Comparison of ENCODE assay signal across 2 cellular contexts in genomic region chr18:36503477-36503876, GRCh38.
TF ChIP-seq lines count a peak whose summit lies in the region.

No MANE protein-coding gene starts in this region.

TF ChIP-seq in HepG2, 621 proteins besides CTCF, POLR2A, EP300 and RAD21:
- 0 out of 2 replicates have a peak, but pooled peaks have one; percentile 6 for TF ChIP-seq STAG1 (CRISPR knock-in tag; IDR thresholded peaks at IDR 0.05)
- TF ChIP-seq ZNF251 (CRISPR knock-in tag; IDR thresholded peaks at IDR 0.05) = no peak
- TF ChIP-seq CENPX (CRISPR knock-in tag; IDR thresholded peaks at IDR 0.05) = no peak
- no peak for TF ChIP-seq PRDM4 (CRISPR knock-in tag; IDR thresholded peaks at IDR 0.05; ENCODE audit: borderline replicate concordance)
- no peak for TF ChIP-seq HMGA1 (CRISPR knock-in tag; conservative IDR thresholded peaks at IDR 0.05)
- no peak for TF ChIP-seq KDM4B (CRISPR knock-in tag; IDR thresholded peaks at IDR 0.05)
- TF ChIP-seq ZNF484 (CRISPR knock-in tag; IDR thresholded peaks at IDR 0.05; ENCODE audit: borderline replicate concordance, low read depth) = no peak
- TF ChIP-seq KLF11 (CRISPR knock-in tag; IDR thresholded peaks at IDR 0.05) = no peak
- TF ChIP-seq JUND (CRISPR knock-in tag; IDR thresholded peaks at IDR 0.05) = no peak
- no peak for TF ChIP-seq ZBTB2 (CRISPR knock-in tag; IDR thresholded peaks at IDR 0.05; ENCODE audit: low read depth)
- peak; percentile 12; the same call in 1 of the 2 replicates for TF ChIP-seq SMC3 (IDR thresholded peaks at IDR 0.05; ENCODE audit: low read length)
- no peak for TF ChIP-seq ZNF12 (CRISPR knock-in tag; IDR thresholded peaks at IDR 0.05)

TF ChIP-seq in H1, 55 proteins besides CTCF, POLR2A, EP300 and RAD21:
- no peak for TF ChIP-seq ATF2 (IDR thresholded peaks at IDR 0.05; ENCODE audit: low read length)
- no peak for TF ChIP-seq SIX5 (IDR thresholded peaks at IDR 0.05; ENCODE audit: low read depth, low read length)
- no peak for TF ChIP-seq NRF1 (IDR thresholded peaks at IDR 0.05; ENCODE audit: low read depth, low read length)
- no peak for TF ChIP-seq GTF2F1 (IDR thresholded peaks at IDR 0.05; ENCODE audit: borderline replicate concordance, low read depth, low read length)
- TF ChIP-seq RXRA (IDR thresholded peaks at IDR 0.05; ENCODE audit: insufficient read depth, low read depth, low read length) = no peak
- no peak for TF ChIP-seq USF2 (IDR thresholded peaks at IDR 0.05; ENCODE audit: low read length)
- no peak for TF ChIP-seq SIRT6 (IDR thresholded peaks at IDR 0.05; ENCODE audit: low read length)
- no peak for TF ChIP-seq CBX5 (IDR thresholded peaks at IDR 0.05; ENCODE audit: low read depth, low read length)
- TF ChIP-seq SUZ12 (IDR thresholded peaks at IDR 0.05; ENCODE audit: low read length) = no peak
- no peak for TF ChIP-seq SIN3A (conservative IDR thresholded peaks at IDR 0.05 in 1 of 2, IDR thresholded peaks at IDR 0.05 in 1 of 2; ENCODE audit: low read depth in 1 of 2, low read length in 2 of 2)
- TF ChIP-seq TAF1 (IDR thresholded peaks at IDR 0.05; ENCODE audit: low read depth, low read length) = no peak
- TF ChIP-seq SP4 (IDR thresholded peaks at IDR 0.05; ENCODE audit: low read length) = no peak
- no peak for TF ChIP-seq CTBP2 (IDR thresholded peaks at IDR 0.05; ENCODE audit: borderline replicate concordance, insufficient read depth, insufficient read length, low read length)
- no peak for TF ChIP-seq GABPA (IDR thresholded peaks at IDR 0.05; ENCODE audit: borderline replicate concordance, insufficient read depth, low read length)
- no peak for TF ChIP-seq CBX8 (IDR thresholded peaks at IDR 0.05; ENCODE audit: borderline replicate concordance, low read depth, low read length)
- TF ChIP-seq RNF2 (IDR thresholded peaks at IDR 0.05; ENCODE audit: borderline replicate concordance, low read depth, low read length, missing control alignments, poor library complexity, severe bottlenecking) = no peak
- TF ChIP-seq TBP (IDR thresholded peaks at IDR 0.05; ENCODE audit: low read depth, low read length) = no peak
